Comparison of ENCODE assay signal across 18 cellular contexts in genomic region chrX:38105216-38105725, GRCh38.
DNase-seq lines count a peak whose midpoint lies in the region; ATAC-seq, FAIRE-seq and TF ChIP-seq lines count a peak whose summit lies in the region.
"Had no signal": no experiment of that assay in that cellular context is flagged by ENCODE, and none has a peak within 500 bp of the region (broad histone marks: within the 10 kb centered on the region; RNA-seq: fewer than 3 reads in every experiment).

No MANE protein-coding gene starts in this region.

- no peaks in the 10 kb centered on the region for H4K20me1 ChIP-seq in K562 (replicated peaks; ENCODE audit: control insufficient read depth, insufficient read depth, low read length)

- no peak overlapping the region for H3K9ac ChIP-seq in K562 (ENCODE audit: insufficient read depth in 1 of 2, low read depth in 2 of 2, low read length in 2 of 2)

- no peak overlapping the region for H2AFZ ChIP-seq in K562 (ENCODE audit: low read depth, low read length)
- H2AFZ ChIP-seq: GM23338 had no signal

- no peak overlapping the region for H3K4me3 Mint-ChIP-seq in activated naive CD4-positive, alpha-beta T cell treated with anti-CD3 and anti-CD28 coated beads, Interleukin-2, amount 10 ng/mL, durations not matched to agents 7 days and 5 days
- no peak overlapping the region for H3K4me3 Mint-ChIP-seq in HFFc6
- H3K4me3 Mint-ChIP-seq: B cell; CD4-positive, CD25-positive, alpha-beta regulatory T cell; CD8-positive, alpha-beta memory T cell; GM23338 had no signal

- H3K27ac Mint-ChIP-seq in activated naive CD4-positive, alpha-beta T cell treated with anti-CD3 and anti-CD28 coated beads, Interleukin-2, amount 10 ng/mL, durations not matched to agents 7 days and 5 days = no peak overlapping the region
- H3K27ac Mint-ChIP-seq in HFFc6 = no peak overlapping the region
- H3K27ac Mint-ChIP-seq: B cell; CD4-positive, CD25-positive, alpha-beta regulatory T cell; CD8-positive, alpha-beta memory T cell; GM23338 had no signal

- POLR2A ChIA-PET in K562 (lab: Yijun Ruan, JAX) = no interaction called here

- H3K27ac ChIP-seq in K562 (ENCODE audit: extremely low read depth, low read depth, low read length) = no peak overlapping the region

- H3K9me3 ChIP-seq in K562 (replicated peaks; ENCODE audit: control insufficient read depth, insufficient read depth, low read depth, low read length) = no peaks in the 10 kb centered on the region
- H3K9me3 ChIP-seq: Caco-2 had no signal

- H3K4me1 Mint-ChIP-seq in activated naive CD4-positive, alpha-beta T cell treated with anti-CD3 and anti-CD28 coated beads, Interleukin-2, amount 10 ng/mL, durations not matched to agents 7 days and 5 days = no peaks in the 10 kb centered on the region
- no peaks in the 10 kb centered on the region for H3K4me1 Mint-ChIP-seq in HFFc6 (ENCODE audit: low read depth)
- H3K4me1 Mint-ChIP-seq: CD4-positive, CD25-positive, alpha-beta regulatory T cell had no signal

- H3K4me1 ChIP-seq in K562 (replicated peaks in 1 of 2; ENCODE audit: control insufficient read depth in 2 of 2, insufficient read depth in 2 of 2, low read length in 2 of 2) = peaks cover 0 to 3% of the 10 kb centered on the region in 2 experiments; a peak in 2 of 5 replicates
- H3K4me1 ChIP-seq: Caco-2 had no signal

- TF ChIP-seq POLR2A in K562 (conservative IDR thresholded peaks at IDR 0.05) = no peak

- TF ChIP-seq RAD21 in K562 (CRISPR knock-in tag; conservative IDR thresholded peaks at IDR 0.05 in 1 of 2, IDR thresholded peaks at IDR 0.05 in 1 of 2) = no peak

- FAIRE-seq in GM18507 (lab: Jason Lieb, UNC) = peak; percentile 31
- FAIRE-seq in K562 (lab: Jason Lieb, UNC) = no peak
- FAIRE-seq: D721Med, G401.6, GM12892, H54 had no signal

- CTCF ChIA-PET in K562 (lab: Yijun Ruan, JAX; ENCODE audit: low intra/inter-chr PET ratio) = no interaction called here
- CTCF ChIA-PET in activated naive CD4-positive, alpha-beta T cell treated with anti-CD3 and anti-CD28 coated beads, Interleukin-2, amount 10 ng/mL, durations not matched to agents 7 days and 5 days (lab: Charles Lee) = no interaction called here

- no TSS peak for BruUV-seq in K562 (replicated peaks; lab: Mats Ljungman, UMichigan)

- DNase-seq in GM18507 (ENCODE audit: extremely low spot score, insufficient read length, low read depth) = no peak
- peak; percentile 33 for DNase-seq in OCI-M1 (lab: John Stamatoyannopoulos, UW)
- peak in 2 of 4 experiments; percentile 5 to 53 for DNase-seq in K562 (ENCODE audit: extremely low read depth in 1 of 4, low spot score in 3 of 4)
- no peak for DNase-seq in activated naive CD4-positive, alpha-beta T cell treated with anti-CD3 and anti-CD28 coated beads, Interleukin-2, amount 10 ng/mL, durations not matched to agents 7 days and 5 days
- no peak for DNase-seq in HFFc6
- DNase-seq in NCI-H524 (lab: John Stamatoyannopoulos, UW) = no peak
- DNase-seq: C1 segment of cervical spinal cord; Caco-2; CD4-positive, CD25-positive, alpha-beta regulatory T cell; CD8-positive, alpha-beta memory T cell; HCEC 1CT had no signal

- in situ Hi-C loops in K562 (cut with MboI) = no loop called here

- H3K4me3 ChIP-seq in K562 = no peak overlapping the region
- H3K4me3 ChIP-seq: GM23338 had no signal

- WGBS in K562 (ENCODE audit: insufficient coverage, low coverage, missing lambda C conversion rate) = 4% methylated on average over 4 of the region's 6 CpGs

- TF ChIP-seq CTCF in K562 (IDR thresholded peaks at IDR 0.05 in 2 of 3, conservative IDR thresholded peaks at IDR 0.05 in 1 of 3; ENCODE audit: insufficient read depth in 2 of 3, low read depth in 1 of 3, low read length in 3 of 3) (no peak), HFFc6 (IDR thresholded peaks at IDR 0.05) (no peak)

- ATAC-seq in K562 = peak; percentile 22
- ATAC-seq: GM23338, HepG2 had no signal

- H3K4me2 ChIP-seq in K562 (ENCODE audit: insufficient read depth, low read length) = peak overlapping the region; percentile 32; the same call in 1 of the 2 replicates
- H3K4me2 ChIP-seq: GM23338 had no signal

- no peaks in the 10 kb centered on the region for H3K36me3 Mint-ChIP-seq in activated naive CD4-positive, alpha-beta T cell treated with anti-CD3 and anti-CD28 coated beads, Interleukin-2, amount 10 ng/mL, durations not matched to agents 7 days and 5 days
- H3K36me3 Mint-ChIP-seq in HFFc6 (ENCODE audit: low read depth) = no peaks in the 10 kb centered on the region
- H3K36me3 Mint-ChIP-seq: CD4-positive, CD25-positive, alpha-beta regulatory T cell; CD8-positive, alpha-beta memory T cell had no signal

- TF ChIP-seq EP300 in K562 (IDR thresholded peaks at IDR 0.05; ENCODE audit: low read length) = peak; percentile 45; the same call in 1 of the 2 replicates

- H3K27me3 Mint-ChIP-seq in activated naive CD4-positive, alpha-beta T cell treated with anti-CD3 and anti-CD28 coated beads, Interleukin-2, amount 10 ng/mL, durations not matched to agents 7 days and 5 days = no peaks in the 10 kb centered on the region
- peaks cover 3% of the 10 kb centered on the region; the same call in 1 of the 2 replicates for H3K27me3 Mint-ChIP-seq in HFFc6 (ENCODE audit: insufficient read depth)
- H3K27me3 Mint-ChIP-seq: B cell; CD4-positive, CD25-positive, alpha-beta regulatory T cell had no signal

- no peaks in the 10 kb centered on the region for H3K9me1 ChIP-seq in K562 (ENCODE audit: control insufficient read depth, insufficient read depth, low read length)

- intact Hi-C loops in K562 (cut with micrococcal nuclease) = no loop called here

- H3K79me2 ChIP-seq in K562 (ENCODE audit: control insufficient read depth, insufficient read depth, low read length) = no peaks in the 10 kb centered on the region

- no peaks in the 10 kb centered on the region for H3K36me3 ChIP-seq in K562 (ENCODE audit: control insufficient read depth, insufficient read depth, low read length)

- no peaks in the 10 kb centered on the region for H3K27me3 ChIP-seq in K562 (ENCODE audit: control insufficient read depth in 2 of 2, insufficient read depth in 2 of 2, low read length in 2 of 2)

- H3K9me3 Mint-ChIP-seq in activated naive CD4-positive, alpha-beta T cell treated with anti-CD3 and anti-CD28 coated beads, Interleukin-2, amount 10 ng/mL, durations not matched to agents 7 days and 5 days = no peaks in the 10 kb centered on the region
- no peaks in the 10 kb centered on the region for H3K9me3 Mint-ChIP-seq in HFFc6
- H3K9me3 Mint-ChIP-seq: GM23338 had no signal

TF ChIP-seq in K562, 482 proteins besides CTCF, POLR2A, EP300 and RAD21 (continues in another document):
- TF ChIP-seq ZNF780A (CRISPR knock-in tag; IDR thresholded peaks at IDR 0.05) (no peak), MTF1 (CRISPR knock-in tag; IDR thresholded peaks at IDR 0.05; ENCODE audit: borderline replicate concordance) (no peak), LARP7 (IDR thresholded peaks at IDR 0.05) (no peak), IRF2 (CRISPR knock-in tag; IDR thresholded peaks at IDR 0.05) (no peak), DPF2 (IDR thresholded peaks at IDR 0.05) (peak; percentile 46; the same call in 1 of the 2 replicates), MTA2 (IDR thresholded peaks at IDR 0.05; ENCODE audit: low read depth) (peak; percentile 34; the same call in 1 of the 2 replicates), CCNT2 (IDR thresholded peaks at IDR 0.05; ENCODE audit: borderline replicate concordance, extremely low read depth, insufficient read length, low read depth, low read length) (no peak), MEIS2 (IDR thresholded peaks at IDR 0.05; ENCODE audit: partially characterized antibody) (peak; percentile 59), IFI16 (CRISPR knock-in tag; IDR thresholded peaks at IDR 0.05) (no peak), CHD1 (IDR thresholded peaks at IDR 0.05; ENCODE audit: low read length) (no peak), ELF4 (CRISPR knock-in tag; IDR thresholded peaks at IDR 0.05) (no peak), CGGBP1 (CRISPR knock-in tag; IDR thresholded peaks at IDR 0.05) (no peak), FOXM1 (IDR thresholded peaks at IDR 0.05; ENCODE audit: low read depth) (peak; percentile 65; the same call in 1 of the 2 replicates), FOXM1 (CRISPR knock-in tag; IDR thresholded peaks at IDR 0.05; ENCODE audit: low read depth) (no peak), TGIF2 (CRISPR knock-in tag; IDR thresholded peaks at IDR 0.05) (no peak), NCOA4 (IDR thresholded peaks at IDR 0.05; ENCODE audit: partially characterized antibody) (no peak), ZNF41 (CRISPR knock-in tag; conservative IDR thresholded peaks at IDR 0.05) (no peak), MCM3 (IDR thresholded peaks at IDR 0.05) (no peak), TEAD2 (tag; IDR thresholded peaks at IDR 0.05) (no peak), KDM1A (IDR thresholded peaks at IDR 0.05) (peak; percentile 35 to 60; a peak in 2 of 4 replicates), ZNF121 (CRISPR knock-in tag; conservative IDR thresholded peaks at IDR 0.05) (no peak), CCAR2 (IDR thresholded peaks at IDR 0.05; ENCODE audit: low read depth, low read length) (no peak), RB1 (IDR thresholded peaks at IDR 0.05; ENCODE audit: low read depth) (no peak), MEF2D (tag; conservative IDR thresholded peaks at IDR 0.05; ENCODE audit: low read depth) (no peak), NCOR1 (IDR thresholded peaks at IDR 0.05) (peak; percentile 74), SP1 (CRISPR knock-in tag; IDR thresholded peaks at IDR 0.05) (no peak), TAL1 (IDR thresholded peaks at IDR 0.05) (peak; percentile 79), FOXA3 (CRISPR knock-in tag; conservative IDR thresholded peaks at IDR 0.05 in 1 of 2, IDR thresholded peaks at IDR 0.05 in 1 of 2) (no peak), DMBX1 (CRISPR knock-in tag; IDR thresholded peaks at IDR 0.05; ENCODE audit: borderline replicate concordance) (no peak), CREB3 (tag; conservative IDR thresholded peaks at IDR 0.05; ENCODE audit: low read depth) (no peak), TEAD4 (IDR thresholded peaks at IDR 0.05; ENCODE audit: low read length) (peak; percentile 78), TEAD4 (CRISPR knock-in tag; IDR thresholded peaks at IDR 0.05; ENCODE audit: borderline replicate concordance) (no peak)
